Comparison of ENCODE assay signal across 14 cellular contexts in the genomic region with DNA sequence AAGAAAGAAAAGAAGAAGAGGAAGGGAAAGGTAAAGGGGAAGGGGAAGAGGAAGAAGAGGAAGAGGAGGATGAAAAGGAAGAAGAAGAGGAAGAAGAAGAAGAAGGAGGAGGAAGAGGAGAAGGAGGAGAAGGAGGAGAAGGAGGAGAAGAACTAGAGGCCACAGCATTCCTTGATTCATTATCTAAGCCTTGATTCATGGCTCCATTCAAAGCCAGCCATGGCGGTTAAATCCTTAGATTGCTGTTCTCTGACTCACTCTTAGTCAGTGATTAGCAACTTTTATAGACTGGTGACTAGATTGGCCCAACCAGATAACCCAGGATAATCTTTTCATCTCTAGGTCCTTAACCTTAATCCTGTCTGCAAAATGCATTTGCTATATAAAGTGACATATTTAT. TPM values are rescaled to one million over a fixed set of nuclear protein-coding genes. Genes with fewer than 3 reads are reported as not detected.
DNase-seq lines count a peak whose midpoint lies in the region; ATAC-seq and TF ChIP-seq lines count a peak whose summit lies in the region.
"Had no signal": no experiment of that assay in that cellular context is flagged by ENCODE, and none has a peak within 500 bp of the region (broad histone marks: within the 10 kb centered on the region; RNA-seq: fewer than 3 reads in every experiment).

No MANE protein-coding gene starts in this region.

- DNase-seq in COLO829 (ENCODE audit: low spot score), result peak; percentile 86
- peak; percentile 79 for DNase-seq in LoVo (ENCODE audit: low spot score)
- DNase-seq in brain microvascular endothelial cell, result peak; percentile 85
- DNase-seq in myocyte (ENCODE audit: low read depth), result peak; percentile 56
- no peak for DNase-seq in G401 (ENCODE audit: low spot score)
- no peak for DNase-seq in activated CD4-positive, alpha-beta T cell treated with anti-CD3 and anti-CD28 coated beads for 1 hour
- DNase-seq in stimulated activated naive CD4-positive, alpha-beta T cell treated with Interleukin-2 at 50 U/mL for 16 hours (lab: John Stamatoyannopoulos, UW), result no peak
- DNase-seq: activated CD4-positive, alpha-beta T cell treated with anti-CD3 and anti-CD28 coated beads, Interleukin-2, amount 50 U/mL, for 4 hours; left ventricle myocardium inferior; NCI-H2081 treated with DMSO at 0.1 percent for 48 hours had no signal

- no peaks in the 10 kb centered on the region for H3K27me3 ChIP-seq in brain microvascular endothelial cell (replicated peaks)
- H3K27me3 ChIP-seq: right atrium auricular region, SJSA1 had no signal

- TF ChIP-seq CTCF in brain microvascular endothelial cell (IDR thresholded peaks at IDR 0.05; ENCODE audit: low read depth, low read length, missing control alignments), result no peak

- H3K36me3 ChIP-seq in brain microvascular endothelial cell (replicated peaks), result no peaks in the 10 kb centered on the region
- H3K36me3 ChIP-seq: left ventricle myocardium inferior, right atrium auricular region, SJSA1 had no signal

- in situ Hi-C loops in brain microvascular endothelial cell (cut with HindIII; ENCODE audit: low pct_ligation_motif_present, low sequenced_read_pairs) (no loop called here), G401 (cut with HindIII; ENCODE audit: low sequenced_read_pairs) (no loop called here)

- H3K27ac ChIP-seq in brain microvascular endothelial cell, result no peak overlapping the region
- H3K27ac ChIP-seq: left ventricle myocardium inferior, right atrium auricular region, SJSA1 had no signal

- no peak for ATAC-seq in GM21717 (IDR thresholded peaks at IDR 0.05; ENCODE audit: unreplicated experiment)

- H3K4me3 ChIP-seq in brain microvascular endothelial cell (ENCODE audit: low read depth, low read length), result no peak overlapping the region
- H3K4me3 ChIP-seq: left ventricle myocardium inferior, right atrium auricular region, SJSA1 had no signal

RNA-seq across cellular contexts. Expression of a gene that starts 47.6 kb away (rescaled TPM):
- total RNA-seq in myocyte, result 0.72 TPM in 1 of 2 replicates, not detected in the other
- not detected for polyA plus RNA-seq in myocyte (2012)
- total RNA-seq in G401 (2014; rRNA removed; shearing (Covaris generic)), result not detected in 2 replicates
- total RNA-seq: epithelial cell of proximal tubule, SJSA1 had no signal

Comparison
In these comparisons a context has a peak if more than half of its experiments do, and no peak if none do; other contexts are left out.
1. DNase-seq: peak in COLO829 (single experiment), LoVo (single experiment), brain microvascular endothelial cell (single experiment) and myocyte (single experiment); none in G401 (single experiment), activated CD4-positive, alpha-beta T cell treated with anti-CD3 and anti-CD28 coated beads for 1 hour (single experiment) and stimulated activated naive CD4-positive, alpha-beta T cell treated with Interleukin-2 at 50 U/mL for 16 hours (single experiment).